ENCODE assay signal across 1 cellular context in genomic region chr3:69143605-69144004, GRCh38.
A peak's percentile ranks its signal among the peaks of the same experiment; 100 is the strongest.
TF ChIP-seq lines count a peak whose summit lies in the region.

No MANE protein-coding gene starts in this region.

TF ChIP-seq in K562, 482 proteins besides CTCF, POLR2A, EP300 and RAD21 (continued from another document and continues in another):
- TF ChIP-seq, protein P1, sequence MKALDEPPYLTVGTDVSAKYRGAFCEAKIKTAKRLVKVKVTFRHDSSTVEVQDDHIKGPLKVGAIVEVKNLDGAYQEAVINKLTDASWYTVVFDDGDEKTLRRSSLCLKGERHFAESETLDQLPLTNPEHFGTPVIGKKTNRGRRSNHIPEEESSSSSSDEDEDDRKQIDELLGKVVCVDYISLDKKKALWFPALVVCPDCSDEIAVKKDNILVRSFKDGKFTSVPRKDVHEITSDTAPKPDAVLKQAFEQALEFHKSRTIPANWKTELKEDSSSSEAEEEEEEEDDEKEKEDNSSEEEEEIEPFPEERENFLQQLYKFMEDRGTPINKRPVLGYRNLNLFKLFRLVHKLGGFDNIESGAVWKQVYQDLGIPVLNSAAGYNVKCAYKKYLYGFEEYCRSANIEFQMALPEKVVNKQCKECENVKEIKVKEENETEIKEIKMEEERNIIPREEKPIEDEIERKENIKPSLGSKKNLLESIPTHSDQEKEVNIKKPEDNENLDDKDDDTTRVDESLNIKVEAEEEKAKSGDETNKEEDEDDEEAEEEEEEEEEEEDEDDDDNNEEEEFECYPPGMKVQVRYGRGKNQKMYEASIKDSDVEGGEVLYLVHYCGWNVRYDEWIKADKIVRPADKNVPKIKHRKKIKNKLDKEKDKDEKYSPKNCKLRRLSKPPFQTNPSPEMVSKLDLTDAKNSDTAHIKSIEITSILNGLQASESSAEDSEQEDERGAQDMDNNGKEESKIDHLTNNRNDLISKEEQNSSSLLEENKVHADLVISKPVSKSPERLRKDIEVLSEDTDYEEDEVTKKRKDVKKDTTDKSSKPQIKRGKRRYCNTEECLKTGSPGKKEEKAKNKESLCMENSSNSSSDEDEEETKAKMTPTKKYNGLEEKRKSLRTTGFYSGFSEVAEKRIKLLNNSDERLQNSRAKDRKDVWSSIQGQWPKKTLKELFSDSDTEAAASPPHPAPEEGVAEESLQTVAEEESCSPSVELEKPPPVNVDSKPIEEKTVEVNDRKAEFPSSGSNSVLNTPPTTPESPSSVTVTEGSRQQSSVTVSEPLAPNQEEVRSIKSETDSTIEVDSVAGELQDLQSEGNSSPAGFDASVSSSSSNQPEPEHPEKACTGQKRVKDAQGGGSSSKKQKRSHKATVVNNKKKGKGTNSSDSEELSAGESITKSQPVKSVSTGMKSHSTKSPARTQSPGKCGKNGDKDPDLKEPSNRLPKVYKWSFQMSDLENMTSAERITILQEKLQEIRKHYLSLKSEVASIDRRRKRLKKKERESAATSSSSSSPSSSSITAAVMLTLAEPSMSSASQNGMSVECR (CRISPR knock-in tag; IDR thresholded peaks at IDR 0.05), result no peak
- TF ChIP-seq GATAD2B (IDR thresholded peaks at IDR 0.05; ENCODE audit: borderline replicate concordance), result no peak
- no peak for TF ChIP-seq GABPB2 (CRISPR knock-in tag; conservative IDR thresholded peaks at IDR 0.05)
- TF ChIP-seq SREBF2 (CRISPR knock-in tag; IDR thresholded peaks at IDR 0.05), result no peak
- TF ChIP-seq CEBPG (CRISPR knock-in tag; IDR thresholded peaks at IDR 0.05), result peak; percentile 92
- TF ChIP-seq CEBPG (tag; conservative IDR thresholded peaks at IDR 0.05 in 1 of 2, IDR thresholded peaks at IDR 0.05 in 1 of 2), result peak; percentile 54 to 97
- no peak for TF ChIP-seq FOXA3 (CRISPR knock-in tag; conservative IDR thresholded peaks at IDR 0.05 in 1 of 2, IDR thresholded peaks at IDR 0.05 in 1 of 2)
- TF ChIP-seq, protein P2, sequence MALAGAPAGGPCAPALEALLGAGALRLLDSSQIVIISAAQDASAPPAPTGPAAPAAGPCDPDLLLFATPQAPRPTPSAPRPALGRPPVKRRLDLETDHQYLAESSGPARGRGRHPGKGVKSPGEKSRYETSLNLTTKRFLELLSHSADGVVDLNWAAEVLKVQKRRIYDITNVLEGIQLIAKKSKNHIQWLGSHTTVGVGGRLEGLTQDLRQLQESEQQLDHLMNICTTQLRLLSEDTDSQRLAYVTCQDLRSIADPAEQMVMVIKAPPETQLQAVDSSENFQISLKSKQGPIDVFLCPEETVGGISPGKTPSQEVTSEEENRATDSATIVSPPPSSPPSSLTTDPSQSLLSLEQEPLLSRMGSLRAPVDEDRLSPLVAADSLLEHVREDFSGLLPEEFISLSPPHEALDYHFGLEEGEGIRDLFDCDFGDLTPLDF (CRISPR knock-in tag; IDR thresholded peaks at IDR 0.05), result no peak
- TF ChIP-seq CHD7 (IDR thresholded peaks at IDR 0.05; ENCODE audit: low read depth, low read length), result no peak
- TF ChIP-seq, protein P3, sequence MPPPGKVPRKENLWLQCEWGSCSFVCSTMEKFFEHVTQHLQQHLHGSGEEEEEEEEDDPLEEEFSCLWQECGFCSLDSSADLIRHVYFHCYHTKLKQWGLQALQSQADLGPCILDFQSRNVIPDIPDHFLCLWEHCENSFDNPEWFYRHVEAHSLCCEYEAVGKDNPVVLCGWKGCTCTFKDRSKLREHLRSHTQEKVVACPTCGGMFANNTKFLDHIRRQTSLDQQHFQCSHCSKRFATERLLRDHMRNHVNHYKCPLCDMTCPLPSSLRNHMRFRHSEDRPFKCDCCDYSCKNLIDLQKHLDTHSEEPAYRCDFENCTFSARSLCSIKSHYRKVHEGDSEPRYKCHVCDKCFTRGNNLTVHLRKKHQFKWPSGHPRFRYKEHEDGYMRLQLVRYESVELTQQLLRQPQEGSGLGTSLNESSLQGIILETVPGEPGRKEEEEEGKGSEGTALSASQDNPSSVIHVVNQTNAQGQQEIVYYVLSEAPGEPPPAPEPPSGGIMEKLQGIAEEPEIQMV (tag; conservative IDR thresholded peaks at IDR 0.05; ENCODE audit: low read depth), result no peak
- no peak for TF ChIP-seq ZNF707 (CRISPR knock-in tag; conservative IDR thresholded peaks at IDR 0.05)
- no peak for TF ChIP-seq CEBPZ (IDR thresholded peaks at IDR 0.05; ENCODE audit: borderline replicate concordance, low read depth, low read length)
- TF ChIP-seq ATF7 (IDR thresholded peaks at IDR 0.05), result peak; percentile 85
- TF ChIP-seq GABPB1 (CRISPR knock-in tag; IDR thresholded peaks at IDR 0.05), result no peak
- no peak for TF ChIP-seq RB1 (IDR thresholded peaks at IDR 0.05; ENCODE audit: low read depth)
- TF ChIP-seq PCBP1 (IDR thresholded peaks at IDR 0.05; ENCODE audit: low read depth, low read length, poor library complexity, severe bottlenecking), result no peak
- no peak for TF ChIP-seq HMGXB4 (CRISPR knock-in tag; IDR thresholded peaks at IDR 0.05)
- no peak for TF ChIP-seq ZSCAN32 (CRISPR knock-in tag; IDR thresholded peaks at IDR 0.05)
- TF ChIP-seq ZNF282 (CRISPR knock-in tag; IDR thresholded peaks at IDR 0.05), result no peak
- TF ChIP-seq, protein P4, sequence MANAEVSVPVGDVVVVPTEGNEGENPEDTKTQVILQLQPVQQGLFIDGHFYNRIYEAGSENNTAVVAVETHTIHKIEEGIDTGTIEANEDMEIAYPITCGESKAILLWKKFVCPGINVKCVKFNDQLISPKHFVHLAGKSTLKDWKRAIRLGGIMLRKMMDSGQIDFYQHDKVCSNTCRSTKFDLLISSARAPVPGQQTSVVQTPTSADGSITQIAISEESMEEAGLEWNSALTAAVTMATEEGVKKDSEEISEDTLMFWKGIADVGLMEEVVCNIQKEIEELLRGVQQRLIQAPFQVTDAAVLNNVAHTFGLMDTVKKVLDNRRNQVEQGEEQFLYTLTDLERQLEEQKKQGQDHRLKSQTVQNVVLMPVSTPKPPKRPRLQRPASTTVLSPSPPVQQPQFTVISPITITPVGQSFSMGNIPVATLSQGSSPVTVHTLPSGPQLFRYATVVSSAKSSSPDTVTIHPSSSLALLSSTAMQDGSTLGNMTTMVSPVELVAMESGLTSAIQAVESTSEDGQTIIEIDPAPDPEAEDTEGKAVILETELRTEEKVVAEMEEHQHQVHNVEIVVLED (CRISPR knock-in tag; IDR thresholded peaks at IDR 0.05), result no peak
- TF ChIP-seq XRCC5 (IDR thresholded peaks at IDR 0.05; ENCODE audit: low read depth, low read length), result no peak
- TF ChIP-seq MCM5 (IDR thresholded peaks at IDR 0.05; ENCODE audit: low read depth), result no peak
- TF ChIP-seq POLR2H (tag; IDR thresholded peaks at IDR 0.05; ENCODE audit: low read depth), result peak; percentile 81
- TF ChIP-seq KHSRP (IDR thresholded peaks at IDR 0.05), result no peak
- TF ChIP-seq, protein P5, sequence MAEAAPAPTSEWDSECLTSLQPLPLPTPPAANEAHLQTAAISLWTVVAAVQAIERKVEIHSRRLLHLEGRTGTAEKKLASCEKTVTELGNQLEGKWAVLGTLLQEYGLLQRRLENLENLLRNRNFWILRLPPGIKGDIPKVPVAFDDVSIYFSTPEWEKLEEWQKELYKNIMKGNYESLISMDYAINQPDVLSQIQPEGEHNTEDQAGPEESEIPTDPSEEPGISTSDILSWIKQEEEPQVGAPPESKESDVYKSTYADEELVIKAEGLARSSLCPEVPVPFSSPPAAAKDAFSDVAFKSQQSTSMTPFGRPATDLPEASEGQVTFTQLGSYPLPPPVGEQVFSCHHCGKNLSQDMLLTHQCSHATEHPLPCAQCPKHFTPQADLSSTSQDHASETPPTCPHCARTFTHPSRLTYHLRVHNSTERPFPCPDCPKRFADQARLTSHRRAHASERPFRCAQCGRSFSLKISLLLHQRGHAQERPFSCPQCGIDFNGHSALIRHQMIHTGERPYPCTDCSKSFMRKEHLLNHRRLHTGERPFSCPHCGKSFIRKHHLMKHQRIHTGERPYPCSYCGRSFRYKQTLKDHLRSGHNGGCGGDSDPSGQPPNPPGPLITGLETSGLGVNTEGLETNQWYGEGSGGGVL (CRISPR knock-in tag; IDR thresholded peaks at IDR 0.05), result no peak
